ENCODE assay signal across 1 cellular context in the genomic region with DNA sequence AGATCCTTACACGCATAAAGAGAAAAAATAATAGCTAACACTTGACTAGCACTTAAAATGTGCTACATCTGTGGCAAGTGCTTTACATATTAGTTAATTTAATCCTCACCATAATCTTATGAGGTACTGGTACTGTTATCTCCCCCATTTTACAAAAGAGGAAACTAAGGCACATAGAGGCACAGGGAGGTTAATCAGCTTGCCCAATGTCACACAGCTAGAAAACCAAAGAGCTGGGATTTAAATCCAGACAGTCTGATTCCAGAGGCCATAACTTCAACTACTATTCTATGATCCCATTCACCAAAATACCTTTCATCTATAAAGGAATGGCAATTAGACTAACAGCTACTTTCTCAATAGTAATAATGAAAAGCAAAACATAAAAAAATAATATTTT.
A peak's percentile ranks its signal among the peaks of the same experiment; 100 is the strongest.
TF ChIP-seq lines count a peak whose summit lies in the region.

No MANE protein-coding gene starts in this region.

TF ChIP-seq in K562, 482 proteins besides CTCF, POLR2A, EP300 and RAD21 (continued from another document):
- TF ChIP-seq ZFP36 (IDR thresholded peaks at IDR 0.05; ENCODE audit: low read depth, low read length, partially characterized antibody) (peak; percentile 76), ZNF436 (CRISPR knock-in tag; IDR thresholded peaks at IDR 0.05) (no peak), KDM1A (IDR thresholded peaks at IDR 0.05) (peak in 1 of 2 experiments; percentile 55; a peak in 2 of 4 replicates), RBM25 (IDR thresholded peaks at IDR 0.05; ENCODE audit: low read depth, low read length, severe bottlenecking) (peak; percentile 80), E2F3 (CRISPR knock-in tag; IDR thresholded peaks at IDR 0.05) (no peak)
